21 cellular contexts compared by ENCODE assay signal in the genomic region with DNA sequence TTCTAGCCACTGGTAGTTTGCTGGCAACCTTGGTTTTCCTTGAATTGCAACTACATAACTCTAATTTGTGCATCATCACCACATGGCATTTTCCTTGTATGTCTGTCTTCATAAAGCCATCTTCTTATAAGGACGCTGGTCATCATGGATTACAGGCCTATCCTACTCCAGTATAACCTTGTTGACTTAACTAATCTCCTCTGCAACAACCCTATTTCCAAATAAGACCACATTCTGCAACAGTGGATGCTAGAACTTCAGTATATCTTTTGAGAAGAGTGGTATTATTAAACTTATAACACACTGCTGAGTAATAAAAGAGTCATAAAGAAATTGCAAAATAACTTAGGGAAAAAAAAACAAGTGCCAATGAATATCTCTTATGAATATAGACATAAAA.
A peak's percentile ranks its signal among the peaks of the same experiment; 100 is the strongest.
DNase-seq lines count a peak whose midpoint lies in the region; ATAC-seq and TF ChIP-seq lines count a peak whose summit lies in the region.
"Had no signal": no experiment of that assay in that cellular context is flagged by ENCODE, and none has a peak within 500 bp of the region (broad histone marks: within the 10 kb centered on the region; RNA-seq: fewer than 3 reads in every experiment).

No MANE protein-coding gene starts in this region.

- DNase-seq in HCEC 1CT = peak; percentile 18
- DNase-seq in LHCN-M2 (ENCODE audit: low read depth) = peak; percentile 64
- DNase-seq in fibroblast of gingiva (ENCODE audit: low read depth) = peak; percentile 11
- DNase-seq in foreskin fibroblast = peak; percentile 20
- DNase-seq in HuH-7.5 (ENCODE audit: low spot score) = no peak
- DNase-seq in lower lobe of right lung = no peak
- no peak for DNase-seq in G401 (ENCODE audit: low spot score)
- DNase-seq: Calu3; CD8-positive, alpha-beta T cell; DMS 273 treated with DMSO at 0.1 percent for 48 hours; DMS53; DND-41; EL; HFFc6; KG1 had no signal

- no peaks in the 10 kb centered on the region for H3K4me1 ChIP-seq in lower lobe of right lung
- H3K4me1 ChIP-seq: BLaER1 treated with 17β-estradiol and CSF1 and Interleukin-3, amounts not matched to agents 10 nM and 100 nM had no signal

- TF ChIP-seq CTCF in foreskin fibroblast (IDR thresholded peaks at IDR 0.05; ENCODE audit: low read depth, low read length) = no peak
- TF ChIP-seq CTCF in lower lobe of right lung (IDR thresholded peaks at IDR 0.05) = no peak

- H3K27me3 ChIP-seq in lower lobe of right lung (ENCODE audit: low read depth) = no peaks in the 10 kb centered on the region
- H3K27me3 ChIP-seq: BLaER1 treated with 17β-estradiol and CSF1 and Interleukin-3, amounts not matched to agents 10 nM and 100 nM had no signal

- H3K4me3 ChIP-seq in foreskin fibroblast (ENCODE audit: low read depth in 1 of 2, low read length in 2 of 2) (no peak overlapping the region), lower lobe of right lung (no peak overlapping the region)
- H3K4me3 ChIP-seq: BLaER1 treated with 17β-estradiol and CSF1 and Interleukin-3, amounts not matched to agents 10 nM and 100 nM; GM23338 had no signal

- ATAC-seq in lower lobe of right lung = no peak
- no peak for ATAC-seq in GM21825 (IDR thresholded peaks at IDR 0.05; ENCODE audit: unreplicated experiment)
- ATAC-seq: CD8-positive, alpha-beta T cell; GM23338; HCT116; HepG2 had no signal

- intact Hi-C loops in lower lobe of right lung (cut with DNase I) = no loop called here

- H3K36me3 ChIP-seq in lower lobe of right lung = no peaks in the 10 kb centered on the region
- H3K36me3 ChIP-seq: BLaER1 treated with 17β-estradiol and CSF1 and Interleukin-3, amounts not matched to agents 10 nM and 100 nM had no signal

- H3K27ac ChIP-seq in lower lobe of right lung = no peak overlapping the region
- H3K27ac ChIP-seq: BLaER1 treated with 17β-estradiol and CSF1 and Interleukin-3, amounts not matched to agents 10 nM and 100 nM; HL-60 had no signal

- in situ Hi-C loops in G401 (cut with HindIII; ENCODE audit: low sequenced_read_pairs) = no loop called here

- H3K9me3 ChIP-seq in lower lobe of right lung = no peaks in the 10 kb centered on the region
- H3K9me3 ChIP-seq: BLaER1 treated with 17β-estradiol and CSF1 and Interleukin-3, amounts not matched to agents 10 nM and 100 nM had no signal

Comparison
In these comparisons a context has a peak if more than half of its experiments do, and no peak if none do; other contexts are left out.
1. DNase-seq: peak in HCEC 1CT (single experiment), LHCN-M2 (single experiment), fibroblast of gingiva (single experiment) and foreskin fibroblast (2 of 2); none in HuH-7.5 (single experiment), lower lobe of right lung (single experiment) and G401 (single experiment).